Comparison of ENCODE assay signal across 8 cellular contexts in the genomic region with DNA sequence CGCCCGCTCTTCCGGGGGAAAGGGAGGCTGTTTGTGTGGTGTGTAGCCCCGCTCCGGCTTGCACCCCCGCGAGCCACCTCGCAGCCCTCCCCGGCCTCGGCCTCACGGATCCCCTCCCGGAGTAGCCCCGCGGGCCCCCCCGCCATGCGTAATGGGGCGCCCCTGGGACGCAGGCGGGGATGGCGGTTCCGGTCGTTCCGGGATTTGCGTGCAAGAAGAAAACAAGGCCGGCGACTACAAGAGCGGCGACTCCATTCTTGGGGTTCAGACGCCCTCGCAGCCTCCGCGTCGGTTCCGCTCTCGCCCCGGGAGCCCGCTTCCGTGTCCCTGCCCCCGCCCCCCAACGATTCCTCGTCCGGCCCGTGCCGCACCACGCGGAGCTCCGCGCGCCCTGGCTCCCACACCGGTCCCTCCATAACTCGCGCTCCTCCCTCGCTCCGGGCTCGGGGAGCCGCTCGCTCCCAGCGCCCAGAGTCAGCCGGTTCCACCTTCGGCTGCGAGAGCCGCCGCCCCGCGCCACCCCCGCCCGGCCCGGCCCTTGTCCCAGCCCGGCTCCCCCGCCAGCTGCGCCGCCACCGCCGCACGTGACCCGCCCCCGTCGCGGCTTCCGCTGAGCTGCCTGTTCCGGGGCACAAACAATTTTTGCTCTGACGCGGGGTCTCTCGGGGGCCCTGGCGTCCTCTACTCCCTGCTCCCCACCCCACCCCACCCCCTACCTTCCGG.
DNase-seq lines count a peak whose midpoint lies in the region; ATAC-seq and TF ChIP-seq lines count a peak whose summit lies in the region.

No MANE protein-coding gene starts in this region.

- H3K4me3 ChIP-seq in BJ (ENCODE audit: low read depth, low read length) (peak overlapping the region; percentile 49), NB4 (ENCODE audit: low read depth, low read length) (peak overlapping the region; percentile 77), esophagus squamous epithelium (peak overlapping the region; percentile 53 to 64 (median 61)), testis (peak overlapping the region; percentile 49 to 66)

- no peaks in the 10 kb centered on the region for H3K9me3 Mint-ChIP-seq in activated T-cell treated with anti-CD3 and anti-CD28 coated beads, Interleukin-2, amount 50 U/mL, for 24 hours
- H3K9me3 Mint-ChIP-seq in natural killer cell treated with Interleukin-12 subunit alpha and Interleukin-12 subunit beta and Interleukin-15 and Interleukin-18, amount 100 ng/mL, for 72 hours = no peaks in the 10 kb centered on the region

- DNase-seq in BJ (ENCODE audit: low read depth) (no peak), NB4 (ENCODE audit: low read depth) (peak; percentile 89), esophagus squamous epithelium (lab: John Stamatoyannopoulos, UW) (peak; percentile 10), testis (peak; percentile 57)
- DNase-seq in activated T-cell treated with anti-CD3 and anti-CD28 coated beads, Interleukin-2, amount 50 U/mL, for 24 hours = peak; percentile 86
- no peak for DNase-seq in natural killer cell treated with Interleukin-12 subunit alpha and Interleukin-12 subunit beta and Interleukin-15 and Interleukin-18, amount 100 ng/mL, for 72 hours (ENCODE audit: low spot score)

- H3K36me3 ChIP-seq in BJ (ENCODE audit: control insufficient read depth, insufficient read depth, low read length) = no peaks in the 10 kb centered on the region
- no peaks in the 10 kb centered on the region for H3K36me3 ChIP-seq in esophagus squamous epithelium
- no peaks in the 10 kb centered on the region for H3K36me3 ChIP-seq in testis (ENCODE audit: low read depth, missing control alignments)

- H3K27ac Mint-ChIP-seq in activated T-cell treated with anti-CD3 and anti-CD28 coated beads, Interleukin-2, amount 50 U/mL, for 24 hours = peak overlapping the region; percentile 96
- peak overlapping the region in 1 of 2 donors; percentile 78 for H3K27ac Mint-ChIP-seq in natural killer cell treated with Interleukin-12 subunit alpha and Interleukin-12 subunit beta and Interleukin-15 and Interleukin-18, amount 100 ng/mL, for 72 hours

- H3K9me3 ChIP-seq in esophagus squamous epithelium (peaks cover 0 to 4% (median 0%) of the 10 kb centered on the region in 3 donors), testis (no peaks in the 10 kb centered on the region)

- intact Hi-C loops in esophagus squamous epithelium (cut with DNase I) = loop anchor here (10.0 kb wide), 1 partner anchor 362 kb away; no protein-coding TSS in a partner anchor
- intact Hi-C loops in testis (cut with DNase I; ENCODE audit: low total_unique reads) = loop anchor here (10.0 kb wide), 1 partner anchor 88 kb away; no protein-coding TSS in a partner anchor

- H3K4me1 ChIP-seq in esophagus squamous epithelium (peaks cover 3 to 34% (median 7%) of the 10 kb centered on the region in 3 donors), testis (no peaks in the 10 kb centered on the region)

- TF ChIP-seq POLR2A in NB4 (IDR thresholded peaks at IDR 0.05; ENCODE audit: extremely low read depth, insufficient read length) = no peak
- TF ChIP-seq POLR2A in esophagus squamous epithelium (IDR thresholded peaks at IDR 0.05) = peak in 2 of 4 donors; percentile 46 to 56
- TF ChIP-seq POLR2A in testis (IDR thresholded peaks at IDR 0.05) = no peak

- H3K4me3 Mint-ChIP-seq in activated T-cell treated with anti-CD3 and anti-CD28 coated beads, Interleukin-2, amount 50 U/mL, for 24 hours = peak overlapping the region; percentile 79
- H3K4me3 Mint-ChIP-seq in natural killer cell treated with Interleukin-12 subunit alpha and Interleukin-12 subunit beta and Interleukin-15 and Interleukin-18, amount 100 ng/mL, for 72 hours = peak overlapping the region; percentile 82

- WGBS in esophagus squamous epithelium, 2 donors = no CpG with 5 or more reads among the region's 86 CpGs
- 0% methylated on average over 38 of the region's 86 CpGs; no CpG with 5 or more reads in 1 of the 2 donors for WGBS in testis, 2 donors

- H3K27ac ChIP-seq in esophagus squamous epithelium (peak overlapping the region; percentile 92 to 94 (median 92)), testis (peak overlapping the region; percentile 90 to 91)

- H3K4me1 Mint-ChIP-seq in activated T-cell treated with anti-CD3 and anti-CD28 coated beads, Interleukin-2, amount 50 U/mL, for 24 hours (ENCODE audit: low read depth) = peaks cover 34% of the 10 kb centered on the region
- peaks cover 21% of the 10 kb centered on the region in 2 donors for H3K4me1 Mint-ChIP-seq in natural killer cell treated with Interleukin-12 subunit alpha and Interleukin-12 subunit beta and Interleukin-15 and Interleukin-18, amount 100 ng/mL, for 72 hours (ENCODE audit: low read depth in 2 of 2)

- ATAC-seq in GM19328 (IDR thresholded peaks at IDR 0.05; ENCODE audit: unreplicated experiment) (peak; percentile 33), GM18517 (IDR thresholded peaks at IDR 0.05; ENCODE audit: unreplicated experiment) (no peak)
- peak; percentile 57 to 58 for ATAC-seq in natural killer cell treated with Interleukin-12 subunit alpha and Interleukin-12 subunit beta and Interleukin-15 and Interleukin-18, amount 100 ng/mL, for 72 hours

- no peak for TF ChIP-seq CTCF in BJ (IDR thresholded peaks at IDR 0.05; ENCODE audit: insufficient read depth, low read depth, low read length)
- TF ChIP-seq CTCF in NB4 (IDR thresholded peaks at IDR 0.05; ENCODE audit: low read depth, low read length) = no peak
- TF ChIP-seq CTCF in esophagus squamous epithelium (IDR thresholded peaks at IDR 0.05) = no peak
- TF ChIP-seq CTCF in testis (IDR thresholded peaks at IDR 0.05) = no peak

- H3K27me3 ChIP-seq in BJ (ENCODE audit: control insufficient read depth, insufficient read depth, low read length) (no peaks in the 10 kb centered on the region), esophagus squamous epithelium (peaks cover 0 to 10% (median 0%) of the 10 kb centered on the region in 4 donors), testis (no peaks in the 10 kb centered on the region)

- CTCF ChIA-PET in BJ (lab: Yijun Ruan, JAX) = interaction anchor here (1.2 kb wide), 1 partner anchor 13 kb away, joined by 3 read pairs; no protein-coding TSS in a partner anchor

- POLR2A ChIA-PET in BJ (lab: Charles Lee) = no interaction called here

- peaks cover 30% of the 10 kb centered on the region for H3K36me3 Mint-ChIP-seq in activated T-cell treated with anti-CD3 and anti-CD28 coated beads, Interleukin-2, amount 50 U/mL, for 24 hours (ENCODE audit: low read depth)
- no peaks in the 10 kb centered on the region for H3K36me3 Mint-ChIP-seq in natural killer cell treated with Interleukin-12 subunit alpha and Interleukin-12 subunit beta and Interleukin-15 and Interleukin-18, amount 100 ng/mL, for 72 hours

- H3K27me3 Mint-ChIP-seq in activated T-cell treated with anti-CD3 and anti-CD28 coated beads, Interleukin-2, amount 50 U/mL, for 24 hours = peaks cover 73% of the 10 kb centered on the region
- peaks cover 0 to 18% of the 10 kb centered on the region in 2 donors for H3K27me3 Mint-ChIP-seq in natural killer cell treated with Interleukin-12 subunit alpha and Interleukin-12 subunit beta and Interleukin-15 and Interleukin-18, amount 100 ng/mL, for 72 hours

Comparison
In these comparisons a context has a peak if more than half of its experiments do, and no peak if none do; other contexts are left out.
1. DNase-seq: peak in NB4 (single experiment), activated T-cell treated with anti-CD3 and anti-CD28 coated beads, Interleukin-2, amount 50 U/mL, for 24 hours (single experiment), esophagus squamous epithelium (single experiment) and testis (single experiment); none in BJ (single experiment) and natural killer cell treated with Interleukin-12 subunit alpha and Interleukin-12 subunit beta and Interleukin-15 and Interleukin-18, amount 100 ng/mL, for 72 hours (single experiment).
2. Peak in every context shown above with its lines, with median percentiles within 50 percentile points of each other: H3K4me3 ChIP-seq.